12 cellular contexts compared by ENCODE assay signal in genomic region chr14:93150227-93151206, GRCh38. TPM values are rescaled to one million over a fixed set of nuclear protein-coding genes. Genes with fewer than 3 reads are reported as not detected.
A peak's percentile ranks its signal among the peaks of the same experiment; 100 is the strongest.
DNase-seq lines count a peak whose midpoint lies in the region; ATAC-seq and TF ChIP-seq lines count a peak whose summit lies in the region.
"Had no signal": no experiment of that assay in that cellular context is flagged by ENCODE, and none has a peak within 500 bp of the region (broad histone marks: within the 10 kb centered on the region; RNA-seq: fewer than 3 reads in every experiment).

No MANE protein-coding gene starts in this region.

- H3K14ac ChIP-seq in IMR-90 (replicated peaks; ENCODE audit: low read depth, low read length) = no peak overlapping the region

- no peak overlapping the region for H2BK15ac ChIP-seq in IMR-90 (ENCODE audit: low read depth, low read length)

- H3K4me3 ChIP-seq in IMR-90 (ENCODE audit: insufficient read depth, low read depth, low read length) (no peak overlapping the region), duodenal mucosa (ENCODE audit: low read depth in 1 of 2, low read length in 2 of 2) (peak overlapping the region; percentile 40 to 46), foreskin fibroblast (ENCODE audit: low read depth in 1 of 2, low read length in 2 of 2) (no peak overlapping the region)

- H3K27me3 ChIP-seq in IMR-90 (ENCODE audit: control insufficient read depth, insufficient read depth, low read length) (peaks cover 4% of the 10 kb centered on the region; the same call in 1 of the 2 replicates), duodenal mucosa (ENCODE audit: control insufficient read depth in 1 of 2, insufficient read depth in 2 of 2, low read length in 2 of 2) (no peaks in the 10 kb centered on the region)

- no peak for TF ChIP-seq CTCF in CD14-positive monocyte (IDR thresholded peaks at IDR 0.05)
- TF ChIP-seq CTCF in IMR-90 (conservative IDR thresholded peaks at IDR 0.05; ENCODE audit: low read depth, low read length) = no peak
- TF ChIP-seq CTCF in foreskin fibroblast (IDR thresholded peaks at IDR 0.05; ENCODE audit: low read depth, low read length) = no peak

- no peak overlapping the region for H3K4me2 ChIP-seq in IMR-90 (ENCODE audit: low read depth, low read length)

- H2AFZ ChIP-seq in IMR-90 (replicated peaks; ENCODE audit: low read length, poor library complexity) = peak overlapping the region; percentile 70

- no peak overlapping the region for H4K8ac ChIP-seq in IMR-90 (ENCODE audit: low read depth in 2 of 2, low read length in 2 of 2)

- no peak overlapping the region for H3K23ac ChIP-seq in IMR-90 (ENCODE audit: low read depth, low read length)

- H3K36me3 ChIP-seq in IMR-90 (ENCODE audit: control insufficient read depth, insufficient read depth, low read length) = no peaks in the 10 kb centered on the region
- H3K36me3 ChIP-seq in duodenal mucosa (ENCODE audit: control insufficient read depth in 1 of 2, insufficient read depth in 2 of 2, low read length in 2 of 2) = no peaks in the 10 kb centered on the region

- H4K5ac ChIP-seq in IMR-90 (ENCODE audit: low read depth, low read length) = no peak overlapping the region

- TF ChIP-seq RAD21 in IMR-90 (IDR thresholded peaks at IDR 0.05; ENCODE audit: low read length) = no peak

- H3K4me1 ChIP-seq in IMR-90 (ENCODE audit: control insufficient read depth, insufficient read depth, low read length) (no peaks in the 10 kb centered on the region), duodenal mucosa (ENCODE audit: control insufficient read depth in 1 of 2, insufficient read depth in 2 of 2, low read length in 2 of 2) (peaks cover 14 to 22% of the 10 kb centered on the region in 2 donors)

- no TSS peak for BruUV-seq in IMR-90 (replicated peaks; lab: Mats Ljungman, UMichigan)

- H3K79me1 ChIP-seq in IMR-90 (ENCODE audit: low read depth in 1 of 2, low read length in 2 of 2) = no peaks in the 10 kb centered on the region

- H2BK20ac ChIP-seq in IMR-90 (ENCODE audit: low read depth, low read length) = no peak overlapping the region

- no peak overlapping the region for H2AK5ac ChIP-seq in IMR-90 (ENCODE audit: low read depth, low read length)

- H3K27ac Mint-ChIP-seq in CD14-positive monocyte = peak overlapping the region; percentile 76 to 91 (median 85)
- H3K27ac Mint-ChIP-seq: activated CD8-positive, alpha-beta memory T cell treated with anti-CD3 and anti-CD28 coated beads, Interleukin-2, amount 10 ng/mL, durations not matched to agents 7 days and 5 days; activated naive CD8-positive, alpha-beta T cell treated with anti-CD3 and anti-CD28 coated beads, Interleukin-2, amount 50 U/mL, for 24 hours had no signal

- no peak overlapping the region for H3K18ac ChIP-seq in IMR-90 (ENCODE audit: low read depth, low read length)

- H3K9me3 ChIP-seq in IMR-90 (ENCODE audit: control insufficient read depth, insufficient read depth, low read length) (no peaks in the 10 kb centered on the region), duodenal mucosa (ENCODE audit: control insufficient read depth in 1 of 2, low read length in 2 of 2) (no peaks in the 10 kb centered on the region)

- no peak overlapping the region for H2BK5ac ChIP-seq in IMR-90 (ENCODE audit: low read depth, low read length, poor library complexity, severe bottlenecking)

- peak; percentile 49 for DNase-seq in CD14-positive monocyte (ENCODE audit: low spot score)
- DNase-seq in IMR-90 = no peak
- peak; percentile 88 for DNase-seq in mucosa of gallbladder (ENCODE audit: low spot score)
- DNase-seq in T1000 (lab: John Stamatoyannopoulos, UW) = no peak
- no peak for DNase-seq in stimulated activated naive CD4-positive, alpha-beta T cell treated with Interleukin-2 at 50 U/mL for 16 hours (lab: John Stamatoyannopoulos, UW)
- no peak for DNase-seq in foreskin fibroblast
- DNase-seq in stimulated activated CD4-positive, alpha-beta T cell treated with anti-CD3 and anti-CD28 coated beads, Interleukin-4, amount 100 ng/mL, for 1 hour = no peak
- DNase-seq: activated naive CD8-positive, alpha-beta T cell treated with anti-CD3 and anti-CD28 coated beads, Interleukin-2, amount 50 U/mL, for 24 hours; CD4-positive, alpha-beta memory T cell; NCI-H1092 had no signal

- POLR2A ChIA-PET in IMR-90 (lab: Charles Lee; ENCODE audit: unreplicated experiment) = no interaction called here

- no peak for TF ChIP-seq POLR2A in IMR-90 (IDR thresholded peaks at IDR 0.05; ENCODE audit: low read depth, low read length)

- in situ Hi-C loops in IMR-90 (cut with MboI; ENCODE audit: low sequenced_read_pairs) = no loop called here

- H4K91ac ChIP-seq in IMR-90 (ENCODE audit: insufficient read depth, low read depth, low read length) = no peak overlapping the region

- H3K4me1 Mint-ChIP-seq in CD14-positive monocyte = peaks cover 34% of the 10 kb centered on the region
- H3K4me1 Mint-ChIP-seq: activated naive CD8-positive, alpha-beta T cell treated with anti-CD3 and anti-CD28 coated beads, Interleukin-2, amount 50 U/mL, for 24 hours had no signal

- dilution Hi-C loops in IMR-90 (cut with HindIII; ENCODE audit: low sequenced_read_pairs, unreplicated experiment) = no loop called here

- H3K4ac ChIP-seq in IMR-90 (ENCODE audit: low read depth, low read length) = no peak overlapping the region

- H2BK120ac ChIP-seq in IMR-90 (ENCODE audit: low read depth, low read length) = no peak overlapping the region

- H3K36me3 Mint-ChIP-seq in CD14-positive monocyte = no peaks in the 10 kb centered on the region
- H3K36me3 Mint-ChIP-seq: activated CD8-positive, alpha-beta memory T cell treated with anti-CD3 and anti-CD28 coated beads, Interleukin-2, amount 10 ng/mL, durations not matched to agents 7 days and 5 days; CD4-positive, alpha-beta memory T cell had no signal

- H3K27ac ChIP-seq in IMR-90 (ENCODE audit: insufficient read depth, low read length) (no peak overlapping the region), duodenal mucosa (ENCODE audit: low read depth, low read length) (peak overlapping the region; percentile 42)

- WGBS in IMR-90 (ENCODE audit: extremely low coverage in 2 of 2, insufficient read length in 1 of 2), 2 experiments = 71% methylated on average over 5 of the region's 16 CpGs; no CpG with 5 or more reads in 1 of the 2 experiments

- H3K9ac ChIP-seq in IMR-90 (ENCODE audit: low read depth, low read length) (no peak overlapping the region), duodenal mucosa (ENCODE audit: low read depth in 1 of 2, low read length in 2 of 2) (no peak overlapping the region)

- peak; percentile 49 for ATAC-seq in IMR-90 (ENCODE audit: low read depth)
- ATAC-seq: activated naive CD8-positive, alpha-beta T cell treated with anti-CD3 and anti-CD28 coated beads, Interleukin-2, amount 50 U/mL, for 24 hours had no signal

- CTCF ChIA-PET in IMR-90 (lab: Yijun Ruan, JAX) = no interaction called here

- no peak overlapping the region for H2AK9ac ChIP-seq in IMR-90 (replicated peaks; ENCODE audit: low read depth, low read length, poor library complexity)

- H4K20me1 ChIP-seq in IMR-90 (ENCODE audit: insufficient read depth, low read length) = no peaks in the 10 kb centered on the region

- H3K4me3 Mint-ChIP-seq in CD14-positive monocyte = peak overlapping the region in 1 of 2 donors; percentile 77
- H3K4me3 Mint-ChIP-seq: activated CD8-positive, alpha-beta memory T cell treated with anti-CD3 and anti-CD28 coated beads, Interleukin-2, amount 10 ng/mL, durations not matched to agents 7 days and 5 days; activated naive CD8-positive, alpha-beta T cell treated with anti-CD3 and anti-CD28 coated beads, Interleukin-2, amount 50 U/mL, for 24 hours had no signal

- peaks cover 0 to 5% (median 0%) of the 10 kb centered on the region in 3 donors for H3K27me3 Mint-ChIP-seq in CD14-positive monocyte (ENCODE audit: low read depth in 3 of 3)
- H3K27me3 Mint-ChIP-seq: activated CD8-positive, alpha-beta memory T cell treated with anti-CD3 and anti-CD28 coated beads, Interleukin-2, amount 10 ng/mL, durations not matched to agents 7 days and 5 days; activated naive CD8-positive, alpha-beta T cell treated with anti-CD3 and anti-CD28 coated beads, Interleukin-2, amount 50 U/mL, for 24 hours had no signal

- no peak overlapping the region for H3K56ac ChIP-seq in IMR-90 (ENCODE audit: extremely low read depth, insufficient read depth, low read length)

- H3K9me1 ChIP-seq in IMR-90 (ENCODE audit: insufficient read depth, low read length) = no peaks in the 10 kb centered on the region

- peaks cover 0 to 2% (median 0%) of the 10 kb centered on the region in 7 donors for H3K9me3 Mint-ChIP-seq in CD14-positive monocyte
- H3K9me3 Mint-ChIP-seq: activated naive CD8-positive, alpha-beta T cell treated with anti-CD3 and anti-CD28 coated beads, Interleukin-2, amount 50 U/mL, for 24 hours; CD4-positive, alpha-beta memory T cell had no signal

- intact Hi-C loops in CD14-positive monocyte (cut with micrococcal nuclease) = loop anchor here in 1 of 2 donors (5.0 kb wide), 1 partner anchor 43 kb away; no protein-coding TSS in a partner anchor
- intact Hi-C loops in IMR-90 (cut with micrococcal nuclease) = no loop called here

RNA-seq across cellular contexts. Expression of gene MOAP1, which starts 34.2 kb away (rescaled TPM):
- polyA plus RNA-seq in CD14-positive monocyte = 10 to 100 TPM; 22.5 to 22.6 TPM
- total RNA-seq in IMR-90 (2012; rRNA removed) = 9.9 and 12.8 TPM in 2 replicates
- polyA plus RNA-seq in IMR-90 (2012; rRNA removed) = 10.7 and 13.2 TPM in 2 replicates
- polyA plus RNA-seq in IMR-90 (2012; cell fraction: cytosol; rRNA removed) = 6.7 and 9.3 TPM in 2 replicates
- 6.1 and 21.1 TPM in 2 replicates for polyA plus RNA-seq in IMR-90 (2012; cell fraction: nucleus; rRNA removed; ENCODE audit: low replicate concordance)
- 46.2 TPM for total RNA-seq in mucosa of gallbladder

RNA-seq across cellular contexts. Expression of gene LYSET, which starts 34.6 kb away (rescaled TPM):
- polyA plus RNA-seq in CD14-positive monocyte = 10 to 100 TPM; 36.9 to 43.3 TPM
- 8.3 and 10.2 TPM in 2 replicates for total RNA-seq in IMR-90 (2012; rRNA removed)
- polyA plus RNA-seq in IMR-90 (2012; rRNA removed) = 5.0 and 6.3 TPM in 2 replicates
- polyA plus RNA-seq in IMR-90 (2012; cell fraction: cytosol; rRNA removed) = 2.8 and 3.0 TPM in 2 replicates
- 0.66 and 3.5 TPM in 2 replicates for polyA plus RNA-seq in IMR-90 (2012; cell fraction: nucleus; rRNA removed; ENCODE audit: low replicate concordance)
- total RNA-seq in mucosa of gallbladder = 30.6 TPM

RNA-seq across cellular contexts. Expression of gene ITPK1, which starts 34.8 kb away (rescaled TPM):
- polyA plus RNA-seq in CD14-positive monocyte = 10 to 100 TPM; 57.1 to 63.0 TPM
- total RNA-seq in IMR-90 (2012; rRNA removed) = 15.3 and 21.7 TPM in 2 replicates
- polyA plus RNA-seq in IMR-90 (2012; rRNA removed) = 23.0 and 26.9 TPM in 2 replicates
- 9.3 and 18.0 TPM in 2 replicates for polyA plus RNA-seq in IMR-90 (2012; cell fraction: cytosol; rRNA removed)
- polyA plus RNA-seq in IMR-90 (2012; cell fraction: nucleus; rRNA removed; ENCODE audit: low replicate concordance) = 16.6 and 26.3 TPM in 2 replicates
- total RNA-seq in mucosa of gallbladder = 187 TPM

RNA-seq across cellular contexts. Expression of gene GON7, which starts 56.3 kb away (rescaled TPM):
- polyA plus RNA-seq in CD14-positive monocyte (10 to 100 TPM; 22.7 to 24.0 TPM), IMR-90 (2012; rRNA removed) (5.6 and 7.8 TPM in 2 replicates)
- total RNA-seq in IMR-90 (2012; rRNA removed) (4.3 and 10.3 TPM in 2 replicates), mucosa of gallbladder (12.3 TPM)
- polyA plus RNA-seq in IMR-90 (2012; cell fraction: cytosol; rRNA removed) = 2.0 and 2.1 TPM in 2 replicates
- 0.50 and 1.5 TPM in 2 replicates for polyA plus RNA-seq in IMR-90 (2012; cell fraction: nucleus; rRNA removed; ENCODE audit: low replicate concordance)

RNA-seq across cellular contexts. Expression of gene UBR7, which starts 56.5 kb away (rescaled TPM):
- polyA plus RNA-seq in CD14-positive monocyte (10 to 100 TPM; 14.0 to 16.7 TPM), IMR-90 (2012; rRNA removed) (20.3 and 24.2 TPM in 2 replicates)
- total RNA-seq in IMR-90 (2012; rRNA removed) (29.4 and 55.8 TPM in 2 replicates), mucosa of gallbladder (17.8 TPM)
- 9.8 and 10.5 TPM in 2 replicates for polyA plus RNA-seq in IMR-90 (2012; cell fraction: cytosol; rRNA removed)
- 6.4 and 13.4 TPM in 2 replicates for polyA plus RNA-seq in IMR-90 (2012; cell fraction: nucleus; rRNA removed; ENCODE audit: low replicate concordance)

Comparison
In these comparisons a context has a peak if more than half of its experiments do, and no peak if none do; other contexts are left out.
1. DNase-seq: peak in CD14-positive monocyte (single experiment) and mucosa of gallbladder (single experiment); none in IMR-90 (single experiment), T1000 (single experiment), stimulated activated naive CD4-positive, alpha-beta T cell treated with Interleukin-2 at 50 U/mL for 16 hours (single experiment), foreskin fibroblast (0 of 2) and stimulated activated CD4-positive, alpha-beta T cell treated with anti-CD3 and anti-CD28 coated beads, Interleukin-4, amount 100 ng/mL, for 1 hour (single experiment).
2. H3K4me3 ChIP-seq: peak in duodenal mucosa (2 of 2); none in IMR-90 (single experiment) and foreskin fibroblast (0 of 2).